21 cellular contexts compared by ENCODE assay signal in the genomic region with DNA sequence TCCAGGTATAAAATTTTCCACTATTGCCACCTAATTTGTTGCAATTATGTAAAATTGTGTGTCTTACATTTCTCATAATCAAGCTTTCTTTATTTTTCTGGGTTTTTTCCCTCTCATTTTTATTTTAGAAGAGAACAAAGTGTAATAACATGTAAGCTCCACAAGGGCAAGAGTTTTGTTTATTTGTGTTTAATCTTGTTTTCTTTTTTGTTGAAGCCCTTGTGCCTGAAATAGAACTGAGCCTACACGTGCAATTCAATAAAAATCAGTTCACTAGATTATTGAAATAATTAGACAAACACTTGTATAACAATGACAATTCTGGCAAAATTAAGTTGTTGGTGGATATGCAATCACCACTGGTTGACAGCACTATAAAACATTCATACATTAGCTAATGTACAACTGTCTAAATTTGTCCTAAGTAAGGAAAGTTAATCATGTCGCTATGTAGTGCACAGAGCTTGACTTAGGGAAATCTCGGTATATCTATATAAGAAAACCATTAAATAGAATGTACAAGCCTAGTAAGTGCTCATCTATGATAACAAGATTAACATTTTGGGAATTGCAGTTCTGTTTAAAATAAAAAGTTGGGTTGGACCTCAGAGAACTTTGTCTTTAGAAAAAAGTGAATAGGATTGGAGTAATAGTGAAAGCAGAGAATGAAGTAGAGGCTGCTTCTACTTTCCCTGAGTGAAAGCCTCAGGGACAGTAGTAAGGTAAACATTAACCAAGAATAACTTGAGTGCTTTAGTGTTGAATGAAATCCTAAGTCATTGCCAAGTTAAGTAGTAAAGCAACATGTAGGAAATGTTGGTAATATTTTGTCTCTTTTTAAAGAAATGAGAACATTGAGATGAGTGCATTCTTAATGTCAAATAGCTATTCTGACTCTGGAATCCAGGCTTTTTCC. TPM values are rescaled to one million over a fixed set of nuclear protein-coding genes. Genes with fewer than 3 reads are reported as not detected.
A peak's percentile ranks its signal among the peaks of the same experiment; 100 is the strongest.
DNase-seq lines count a peak whose midpoint lies in the region; ATAC-seq and TF ChIP-seq lines count a peak whose summit lies in the region.
"Had no signal": no experiment of that assay in that cellular context is flagged by ENCODE, and none has a peak within 500 bp of the region (broad histone marks: within the 10 kb centered on the region; RNA-seq: fewer than 3 reads in every experiment).

No MANE protein-coding gene starts in this region.

- CTCF ChIA-PET in naive thymus-derived CD4-positive, alpha-beta T cell (lab: Charles Lee), result no interaction called here

- H3K27me3 ChIP-seq in naive thymus-derived CD4-positive, alpha-beta T cell (ENCODE audit: control insufficient read depth in 2 of 2, insufficient read depth in 2 of 2, low read length in 2 of 2), result no peaks in the 10 kb centered on the region
- H3K27me3 ChIP-seq: right atrium auricular region, tibial nerve had no signal

- POLR2A ChIA-PET in naive thymus-derived CD4-positive, alpha-beta T cell (lab: Charles Lee), result no interaction called here

- ATAC-seq in GM18505 (IDR thresholded peaks at IDR 0.05; ENCODE audit: unreplicated experiment) (peak; percentile 71), GM21528 (IDR thresholded peaks at IDR 0.05; ENCODE audit: low FRiP score, unreplicated experiment) (peak; percentile 61), HG03354 (IDR thresholded peaks at IDR 0.05; ENCODE audit: poor library complexity, severe bottlenecking, unreplicated experiment) (peak; percentile 97), HG03025 (IDR thresholded peaks at IDR 0.05; ENCODE audit: low FRiP score, unreplicated experiment) (no peak)
- ATAC-seq in naive thymus-derived CD4-positive, alpha-beta T cell, result no peak
- ATAC-seq: left cardiac atrium, Right ventricle myocardium inferior had no signal

- no peak overlapping the region for H3K4me3 ChIP-seq in naive thymus-derived CD4-positive, alpha-beta T cell (ENCODE audit: low read length)
- H3K4me3 ChIP-seq: right atrium auricular region, tibial nerve had no signal

- TF ChIP-seq POLR2A in GM18505 (IDR thresholded peaks at IDR 0.05; ENCODE audit: borderline replicate concordance, extremely low read depth, insufficient read depth, insufficient read length), result no peak

- H3K9me3 ChIP-seq in naive thymus-derived CD4-positive, alpha-beta T cell (ENCODE audit: control insufficient read depth in 2 of 3, low read length in 3 of 3), result no peaks in the 10 kb centered on the region
- H3K9me3 ChIP-seq: right atrium auricular region had no signal

- no peak overlapping the region for H3K4me3 Mint-ChIP-seq in naive thymus-derived CD4-positive, alpha-beta T cell
- H3K4me3 Mint-ChIP-seq: T-helper 1 cell treated with Interleukin-12 subunit alpha and Interleukin-12 subunit beta and Interleukin-4 antibody, amounts not matched to agents 30 μg/mL and 1 μg/mL, for 36 hours had no signal

- peak; percentile 24 for DNase-seq in left kidney (ENCODE audit: low read depth, low spot score)
- no peak for DNase-seq in naive thymus-derived CD4-positive, alpha-beta T cell
- no peak for DNase-seq in GM03348 (ENCODE audit: low spot score)
- no peak for DNase-seq in NCI-H2196 treated with DMSO at 0.1 percent for 48 hours (lab: John Stamatoyannopoulos, UW; ENCODE audit: unreplicated experiment)
- DNase-seq: activated CD4-positive, CD25-positive, alpha-beta regulatory T cell treated with anti-CD3 and anti-CD28 coated beads, Interleukin-2, amount 50 U/mL, for 72 hours; left cardiac atrium; NCI-H146; NCI-H82; stimulated activated CD4-positive, alpha-beta T cell treated with anti-CD3 and anti-CD28 coated beads, Interleukin-1b, Interleukin-23, amount 100 ng/mL, for 48 hours had no signal

- H3K4me1 Mint-ChIP-seq in naive thymus-derived CD4-positive, alpha-beta T cell, result no peaks in the 10 kb centered on the region

- intact Hi-C loops in naive thymus-derived CD4-positive, alpha-beta T cell (cut with micrococcal nuclease), result no loop called here

- no peaks in the 10 kb centered on the region for H3K36me3 ChIP-seq in naive thymus-derived CD4-positive, alpha-beta T cell (ENCODE audit: control insufficient read depth in 2 of 3, insufficient read depth in 3 of 3, low read length in 3 of 3)
- H3K36me3 ChIP-seq: right atrium auricular region, tibial nerve had no signal

- H3K4me1 ChIP-seq in naive thymus-derived CD4-positive, alpha-beta T cell (ENCODE audit: control insufficient read depth in 2 of 2, insufficient read depth in 2 of 2, low read length in 2 of 2), result no peaks in the 10 kb centered on the region
- H3K4me1 ChIP-seq: right atrium auricular region, tibial nerve had no signal

- H3K27ac ChIP-seq in naive thymus-derived CD4-positive, alpha-beta T cell (ENCODE audit: low read depth, low read length), result no peak overlapping the region
- H3K27ac ChIP-seq: epithelial cell of prostate, HL-60, right atrium auricular region, tibial nerve had no signal

- no peaks in the 10 kb centered on the region for H3K27me3 Mint-ChIP-seq in naive thymus-derived CD4-positive, alpha-beta T cell

- H3K27ac Mint-ChIP-seq in naive thymus-derived CD4-positive, alpha-beta T cell, result no peak overlapping the region
- H3K27ac Mint-ChIP-seq: T-helper 1 cell treated with Interleukin-12 subunit alpha and Interleukin-12 subunit beta and Interleukin-4 antibody, amounts not matched to agents 30 μg/mL and 1 μg/mL, for 36 hours had no signal

- H3K9me3 Mint-ChIP-seq in naive thymus-derived CD4-positive, alpha-beta T cell, result peaks cover 6 to 34% (median 12%) of the 10 kb centered on the region in 11 donors

- peaks cover 0 to 5% (median 0%) of the 10 kb centered on the region in 5 donors for H3K36me3 Mint-ChIP-seq in naive thymus-derived CD4-positive, alpha-beta T cell

RNA-seq across cellular contexts. Expression of a gene that starts 37.4 kb away (rescaled TPM):
- not detected for total RNA-seq in naive thymus-derived CD4-positive, alpha-beta T cell
- not detected for polyA plus RNA-seq in naive thymus-derived CD4-positive, alpha-beta T cell
- total RNA-seq: LHCN-M2, myocyte, right atrium auricular region, Right ventricle myocardium inferior, tibial nerve had no signal

Comparison
In these comparisons a context has a peak if more than half of its experiments do, and no peak if none do; other contexts are left out.
1. ATAC-seq: peak in GM18505 (single experiment), GM21528 (single experiment) and HG03354 (single experiment); none in naive thymus-derived CD4-positive, alpha-beta T cell (single experiment) and HG03025 (single experiment).